In genomic region chr22:29074276-29074625, GRCh38 we compare ENCODE assay signal across 9 cellular contexts. TPM values are rescaled to one million over a fixed set of nuclear protein-coding genes. Genes with fewer than 3 reads are reported as not detected.
DNase-seq lines count a peak whose midpoint lies in the region; ATAC-seq and TF ChIP-seq lines count a peak whose summit lies in the region.
"Had no signal": no experiment of that assay in that cellular context is flagged by ENCODE, and none has a peak within 500 bp of the region (broad histone marks: within the 10 kb centered on the region; RNA-seq: fewer than 3 reads in every experiment).

No MANE protein-coding gene starts in this region.

- H3K4me3 Mint-ChIP-seq in CD4-positive, alpha-beta memory T cell, result peak overlapping the region in 7 of 8 donors; percentile 38 to 76 (median 63)
- H3K4me3 Mint-ChIP-seq in WTC11 (peak overlapping the region; percentile 74), glutamatergic neuron (ENCODE audit: unreplicated experiment) (peak overlapping the region; percentile 76)

- CTCF ChIA-PET in CD4-positive, alpha-beta memory T cell (lab: Charles Lee; ENCODE audit: partially characterized antibody), result no interaction called here
- CTCF ChIA-PET in WTC11 (lab: Charles Lee), result interaction anchor here (0.6 to 3.0 kb wide), 2 partner anchors 80 to 120 kb away, joined by 4 to 10 read pairs; no protein-coding TSS in a partner anchor

- no peak for ATAC-seq in WTC11
- ATAC-seq in GM18868 (IDR thresholded peaks at IDR 0.05; ENCODE audit: unreplicated experiment), result no peak
- ATAC-seq in HG03571 (IDR thresholded peaks at IDR 0.05; ENCODE audit: unreplicated experiment), result no peak

- no peak overlapping the region for H3K9ac ChIP-seq in trophoblast cell (ENCODE audit: low read length)

- H3K4me2 ChIP-seq in trophoblast cell (ENCODE audit: low read length), result peak overlapping the region; percentile 86

- peaks cover 22% of the 10 kb centered on the region for H3K27me3 ChIP-seq in CD4-positive, alpha-beta memory T cell (ENCODE audit: insufficient read depth, low read length)
- H3K27me3 ChIP-seq in trophoblast cell (ENCODE audit: insufficient read depth, low read length), result peaks cover 7% of the 10 kb centered on the region

- H4K91ac ChIP-seq in trophoblast cell (ENCODE audit: low read depth, low read length), result no peak overlapping the region

- H3K79me2 ChIP-seq in trophoblast cell (ENCODE audit: control insufficient read depth, insufficient read depth, low read length, poor library complexity), result no peaks in the 10 kb centered on the region

- no peak overlapping the region for H3K23ac ChIP-seq in trophoblast cell (ENCODE audit: low read length)

- peaks cover 4% of the 10 kb centered on the region for H3K79me1 ChIP-seq in trophoblast cell (ENCODE audit: low read length)

- no CpG with 5 or more reads among the region's 8 CpGs for WGBS in trophoblast cell (ENCODE audit: extremely low coverage, insufficient coverage, insufficient read length)

- peaks cover 19 to 51% of the 10 kb centered on the region in 2 donors for H3K27me3 Mint-ChIP-seq in CD4-positive, alpha-beta memory T cell
- H3K27me3 Mint-ChIP-seq in WTC11 (ENCODE audit: low read depth) (peaks cover 62% of the 10 kb centered on the region), glutamatergic neuron (ENCODE audit: unreplicated experiment) (peaks cover 9% of the 10 kb centered on the region)

- no peaks in the 10 kb centered on the region for H3K36me3 ChIP-seq in CD4-positive, alpha-beta memory T cell (ENCODE audit: insufficient read depth, low read length)
- H3K36me3 ChIP-seq in trophoblast cell (ENCODE audit: control insufficient read depth in 1 of 2, insufficient read depth in 2 of 2, low read length in 2 of 2), result no peaks in the 10 kb centered on the region

- H3K4me3 ChIP-seq in CD4-positive, alpha-beta memory T cell (ENCODE audit: low read length in 2 of 2), result no peak overlapping the region
- no peak overlapping the region for H3K4me3 ChIP-seq in trophoblast cell (ENCODE audit: low read depth, low read length)

- H3K18ac ChIP-seq in trophoblast cell (ENCODE audit: low read length), result no peak overlapping the region

- peaks cover 0 to 3% of the 10 kb centered on the region in 2 donors for H3K36me3 Mint-ChIP-seq in CD4-positive, alpha-beta memory T cell
- no peaks in the 10 kb centered on the region for H3K36me3 Mint-ChIP-seq in WTC11
- no peaks in the 10 kb centered on the region for H3K36me3 Mint-ChIP-seq in glutamatergic neuron (ENCODE audit: unreplicated experiment)

- no peak overlapping the region for H3K4ac ChIP-seq in trophoblast cell (ENCODE audit: low read depth, low read length)

- peaks cover 9 to 29% (median 17%) of the 10 kb centered on the region in 4 donors for H3K4me1 Mint-ChIP-seq in CD4-positive, alpha-beta memory T cell
- H3K4me1 Mint-ChIP-seq in WTC11 (peaks cover 26% of the 10 kb centered on the region), glutamatergic neuron (ENCODE audit: low read depth, unreplicated experiment) (peaks cover 19% of the 10 kb centered on the region)

- H4K12ac ChIP-seq in trophoblast cell (ENCODE audit: low read depth, low read length), result no peak overlapping the region

- no peak overlapping the region for H4K8ac ChIP-seq in trophoblast cell (ENCODE audit: low read depth, low read length)

- no peak overlapping the region for H2BK5ac ChIP-seq in trophoblast cell (ENCODE audit: low read depth, low read length, poor library complexity)

- peaks cover 23% of the 10 kb centered on the region for H3K4me1 ChIP-seq in CD4-positive, alpha-beta memory T cell (ENCODE audit: insufficient read depth, low read length)
- peaks cover 3 to 18% of the 10 kb centered on the region in 2 experiments for H3K4me1 ChIP-seq in trophoblast cell (ENCODE audit: control insufficient read depth in 1 of 2, insufficient read depth in 2 of 2, low read length in 2 of 2)

- intact Hi-C loops in CD4-positive, alpha-beta memory T cell (cut with micrococcal nuclease), result no loop called here

- H3K27ac Mint-ChIP-seq in CD4-positive, alpha-beta memory T cell, result peak overlapping the region in 1 of 7 donors; percentile 7
- H3K27ac Mint-ChIP-seq in WTC11 (no peak overlapping the region), glutamatergic neuron (ENCODE audit: unreplicated experiment) (no peak overlapping the region)

- DNase-seq in CD4-positive, alpha-beta memory T cell, result no peak
- DNase-seq in WTC11 (ENCODE audit: low spot score) (no peak), glutamatergic neuron (no peak), trophoblast cell (peak in 1 of 2 donors; percentile 22), NOMO-1 treated with dmso at 0.1 percent for 144 hours (lab: John Stamatoyannopoulos, UW; ENCODE audit: unreplicated experiment) (no peak), MV-4-11 (lab: John Stamatoyannopoulos, UW) (no peak)

- TF ChIP-seq CTCF in WTC11 (IDR thresholded peaks at IDR 0.05), result no peak
- no peak for TF ChIP-seq CTCF in glutamatergic neuron (IDR thresholded peaks at IDR 0.05; ENCODE audit: partially characterized antibody, unreplicated experiment)

- no peak overlapping the region for H2BK12ac ChIP-seq in trophoblast cell (ENCODE audit: low read length)

- H3K14ac ChIP-seq in trophoblast cell (ENCODE audit: low read length), result no peak overlapping the region

- no peak overlapping the region for H3K27ac ChIP-seq in CD4-positive, alpha-beta memory T cell (ENCODE audit: low read depth, low read length)
- no peak overlapping the region for H3K27ac ChIP-seq in trophoblast cell (ENCODE audit: low read depth, low read length)

- no peak overlapping the region for H2BK120ac ChIP-seq in trophoblast cell (ENCODE audit: insufficient read depth, low read length, poor library complexity)

- no peaks in the 10 kb centered on the region for H3K9me3 Mint-ChIP-seq in CD4-positive, alpha-beta memory T cell
- no peaks in the 10 kb centered on the region for H3K9me3 Mint-ChIP-seq in WTC11
- H3K9me3 Mint-ChIP-seq in glutamatergic neuron (ENCODE audit: unreplicated experiment), result no peaks in the 10 kb centered on the region

- no peak overlapping the region for H2AFZ ChIP-seq in trophoblast cell (ENCODE audit: insufficient read depth, low read length, poor library complexity)

- POLR2A ChIA-PET in CD4-positive, alpha-beta memory T cell (lab: Charles Lee; ENCODE audit: partially characterized antibody), result no interaction called here
- POLR2A ChIA-PET in WTC11 (lab: Charles Lee), result interaction anchor here (0.5 to 0.6 kb wide), 2 partner anchors 67 to 116 kb away, joined by 3 read pairs; no protein-coding TSS in a partner anchor

- no peak overlapping the region for H2AK5ac ChIP-seq in trophoblast cell (ENCODE audit: low read length)

- no peaks in the 10 kb centered on the region for H3K9me3 ChIP-seq in CD4-positive, alpha-beta memory T cell (ENCODE audit: control insufficient read depth in 1 of 2, low read length in 2 of 2)
- H3K9me3 ChIP-seq in trophoblast cell (ENCODE audit: insufficient read depth, low read depth, low read length), result peaks cover 3% of the 10 kb centered on the region

TF ChIP-seq in WTC11, 78 proteins besides CTCF, POLR2A, EP300 and RAD21 (continues in another document):
- TF ChIP-seq ZNF281 (CRISPR knock-in tag; IDR thresholded peaks at IDR 0.05) (no peak), PRDM15 (CRISPR knock-in tag; IDR thresholded peaks at IDR 0.05) (peak; percentile 39), NR1H2 (CRISPR knock-in tag; IDR thresholded peaks at IDR 0.05) (no peak)

RNA-seq across cellular contexts. Expression of gene KREMEN1, which starts 1.4 kb away (rescaled TPM):
- total RNA-seq in CD4-positive, alpha-beta memory T cell, result not detected
- not detected for polyA plus RNA-seq in CD4-positive, alpha-beta memory T cell
- total RNA-seq in WTC11 (2021), result 4.1 to 5.8 TPM (median 5.4 TPM) in 3 replicates
- 20.5 TPM for total RNA-seq in glutamatergic neuron (ENCODE audit: unreplicated experiment)
- polyA plus RNA-seq in trophoblast cell (2013), result 23.3 and 23.7 TPM in 2 replicates

RNA-seq across cellular contexts. Expression of gene C22orf31, which starts 12.6 kb away (rescaled TPM):
- not detected for total RNA-seq in CD4-positive, alpha-beta memory T cell
- not detected for polyA plus RNA-seq in CD4-positive, alpha-beta memory T cell
- not detected in 3 replicates for total RNA-seq in WTC11 (2021)
- total RNA-seq in glutamatergic neuron (ENCODE audit: unreplicated experiment), result not detected
- not detected in 2 replicates for polyA plus RNA-seq in trophoblast cell (2013)
- total RNA-seq: M059J had no signal
